ENCODE assay signal across 1 cellular context in the genomic region with DNA sequence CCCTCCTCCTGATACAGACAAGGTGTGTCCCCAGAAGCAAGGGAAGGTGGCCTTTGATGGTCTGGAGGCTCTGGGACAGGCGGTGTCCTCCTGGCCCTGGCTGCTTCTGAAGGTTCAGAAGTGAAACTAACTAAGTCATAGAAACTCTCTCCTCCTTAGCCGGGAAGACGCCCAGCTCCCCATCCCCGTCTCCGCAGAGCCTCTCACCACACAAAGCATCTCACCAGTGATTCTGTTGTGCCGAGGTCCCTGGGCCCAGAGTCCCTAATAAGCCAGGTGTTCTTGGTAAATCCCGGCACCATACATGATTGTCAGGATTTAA.
TF ChIP-seq lines count a peak whose summit lies in the region.

No MANE protein-coding gene starts in this region.

TF ChIP-seq in GM23338, 12 proteins besides CTCF, POLR2A, EP300 and RAD21:
- TF ChIP-seq ZNF462 (CRISPR knock-in tag; IDR thresholded peaks at IDR 0.05), result no peak
- TF ChIP-seq EZH2 (IDR thresholded peaks at IDR 0.05; ENCODE audit: low read depth, unreplicated experiment), result no peak
- TF ChIP-seq EZH2phosphoT487 (IDR thresholded peaks at IDR 0.05; ENCODE audit: unreplicated experiment), result no peak
- no peak for TF ChIP-seq NANOG (IDR thresholded peaks at IDR 0.05; ENCODE audit: borderline replicate concordance)
- TF ChIP-seq CREB1 (CRISPR knock-in tag; IDR thresholded peaks at IDR 0.05; ENCODE audit: low read depth), result no peak
- TF ChIP-seq ZNF114 (CRISPR knock-in tag; IDR thresholded peaks at IDR 0.05), result no peak
- TF ChIP-seq, protein P1, sequence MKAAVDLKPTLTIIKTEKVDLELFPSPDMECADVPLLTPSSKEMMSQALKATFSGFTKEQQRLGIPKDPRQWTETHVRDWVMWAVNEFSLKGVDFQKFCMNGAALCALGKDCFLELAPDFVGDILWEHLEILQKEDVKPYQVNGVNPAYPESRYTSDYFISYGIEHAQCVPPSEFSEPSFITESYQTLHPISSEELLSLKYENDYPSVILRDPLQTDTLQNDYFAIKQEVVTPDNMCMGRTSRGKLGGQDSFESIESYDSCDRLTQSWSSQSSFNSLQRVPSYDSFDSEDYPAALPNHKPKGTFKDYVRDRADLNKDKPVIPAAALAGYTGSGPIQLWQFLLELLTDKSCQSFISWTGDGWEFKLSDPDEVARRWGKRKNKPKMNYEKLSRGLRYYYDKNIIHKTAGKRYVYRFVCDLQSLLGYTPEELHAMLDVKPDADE (IDR thresholded peaks at IDR 0.05), result no peak
- no peak for TF ChIP-seq JUNB (IDR thresholded peaks at IDR 0.05; ENCODE audit: unreplicated experiment)
- TF ChIP-seq, protein P2, sequence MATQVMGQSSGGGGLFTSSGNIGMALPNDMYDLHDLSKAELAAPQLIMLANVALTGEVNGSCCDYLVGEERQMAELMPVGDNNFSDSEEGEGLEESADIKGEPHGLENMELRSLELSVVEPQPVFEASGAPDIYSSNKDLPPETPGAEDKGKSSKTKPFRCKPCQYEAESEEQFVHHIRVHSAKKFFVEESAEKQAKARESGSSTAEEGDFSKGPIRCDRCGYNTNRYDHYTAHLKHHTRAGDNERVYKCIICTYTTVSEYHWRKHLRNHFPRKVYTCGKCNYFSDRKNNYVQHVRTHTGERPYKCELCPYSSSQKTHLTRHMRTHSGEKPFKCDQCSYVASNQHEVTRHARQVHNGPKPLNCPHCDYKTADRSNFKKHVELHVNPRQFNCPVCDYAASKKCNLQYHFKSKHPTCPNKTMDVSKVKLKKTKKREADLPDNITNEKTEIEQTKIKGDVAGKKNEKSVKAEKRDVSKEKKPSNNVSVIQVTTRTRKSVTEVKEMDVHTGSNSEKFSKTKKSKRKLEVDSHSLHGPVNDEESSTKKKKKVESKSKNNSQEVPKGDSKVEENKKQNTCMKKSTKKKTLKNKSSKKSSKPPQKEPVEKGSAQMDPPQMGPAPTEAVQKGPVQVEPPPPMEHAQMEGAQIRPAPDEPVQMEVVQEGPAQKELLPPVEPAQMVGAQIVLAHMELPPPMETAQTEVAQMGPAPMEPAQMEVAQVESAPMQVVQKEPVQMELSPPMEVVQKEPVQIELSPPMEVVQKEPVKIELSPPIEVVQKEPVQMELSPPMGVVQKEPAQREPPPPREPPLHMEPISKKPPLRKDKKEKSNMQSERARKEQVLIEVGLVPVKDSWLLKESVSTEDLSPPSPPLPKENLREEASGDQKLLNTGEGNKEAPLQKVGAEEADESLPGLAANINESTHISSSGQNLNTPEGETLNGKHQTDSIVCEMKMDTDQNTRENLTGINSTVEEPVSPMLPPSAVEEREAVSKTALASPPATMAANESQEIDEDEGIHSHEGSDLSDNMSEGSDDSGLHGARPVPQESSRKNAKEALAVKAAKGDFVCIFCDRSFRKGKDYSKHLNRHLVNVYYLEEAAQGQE (IDR thresholded peaks at IDR 0.05; ENCODE audit: unreplicated experiment), result no peak
